ENCODE assay signal across 8 cellular contexts in the genomic region with DNA sequence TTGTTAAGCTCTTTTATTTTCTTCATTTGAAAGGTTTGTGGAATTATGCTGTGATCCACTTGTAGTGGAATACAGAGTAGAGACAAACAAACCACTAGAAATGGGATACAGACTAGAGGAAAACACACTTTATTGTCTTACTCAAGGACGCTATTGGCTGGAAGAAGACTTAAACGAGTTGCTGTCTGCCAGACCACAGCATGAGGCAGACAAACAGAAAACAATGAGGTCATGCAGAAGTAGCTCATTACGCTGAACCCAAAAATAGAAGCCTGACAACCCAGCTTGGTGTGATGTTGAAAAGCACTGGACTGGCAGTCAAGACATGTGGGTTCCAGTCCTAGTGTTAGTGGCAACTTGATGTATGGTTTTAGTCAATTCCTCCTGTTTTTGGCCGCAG.
DNase-seq lines count a peak whose midpoint lies in the region; ATAC-seq and TF ChIP-seq lines count a peak whose summit lies in the region.

No MANE protein-coding gene starts in this region.

- in situ Hi-C loops in astrocyte of the spinal cord (cut with HindIII; ENCODE audit: low sequenced_read_pairs), result no loop called here

- no peaks in the 10 kb centered on the region for H3K9me3 ChIP-seq in left lung

- peak; percentile 69 for ATAC-seq in HG03520 (IDR thresholded peaks at IDR 0.05; ENCODE audit: unreplicated experiment)
- ATAC-seq in left lung, result peak; percentile 50
- no peak for ATAC-seq in HG02798 (IDR thresholded peaks at IDR 0.05; ENCODE audit: poor library complexity, unreplicated experiment)
- no peak for ATAC-seq in HG03159 (IDR thresholded peaks at IDR 0.05; ENCODE audit: unreplicated experiment)
- ATAC-seq in HG02840 (IDR thresholded peaks at IDR 0.05; ENCODE audit: low FRiP score, unreplicated experiment), result no peak

- H3K4me3 ChIP-seq in astrocyte of the spinal cord (ENCODE audit: low read depth, low read length) (no peak overlapping the region), left lung (no peak overlapping the region)

- H3K27ac ChIP-seq in left lung, result no peak overlapping the region

- no peak for TF ChIP-seq CTCF in astrocyte of the spinal cord (IDR thresholded peaks at IDR 0.05; ENCODE audit: low read depth, low read length)
- no peak for TF ChIP-seq CTCF in left lung (IDR thresholded peaks at IDR 0.05)

- DNase-seq in COLO668 (lab: John Stamatoyannopoulos, UW; ENCODE audit: unreplicated experiment), result peak; percentile 11
- DNase-seq in astrocyte of the spinal cord (ENCODE audit: low read depth, low spot score), result peak; percentile 96
- DNase-seq in left lung, result no peak
- no peak for DNase-seq in occipital lobe (lab: John Stamatoyannopoulos, UW)

- intact Hi-C loops in left lung (cut with DNase I), result no loop called here

- H3K36me3 ChIP-seq in left lung, result no peaks in the 10 kb centered on the region

- H3K27me3 ChIP-seq in left lung, result no peaks in the 10 kb centered on the region

- H3K4me1 ChIP-seq in left lung, result no peaks in the 10 kb centered on the region

Comparison
In these comparisons a context has a peak if more than half of its experiments do, and no peak if none do; other contexts are left out.
1. DNase-seq: peak in COLO668 (single experiment) and astrocyte of the spinal cord (single experiment); none in left lung (0 of 2) and occipital lobe (single experiment).
2. ATAC-seq: peak in HG03520 (single experiment) and left lung (single experiment); none in HG02798 (single experiment), HG03159 (single experiment) and HG02840 (single experiment).